In genomic region chr20:34621036-34621343, GRCh38 we compare ENCODE assay signal across 23 cellular contexts. TPM values are rescaled to one million over a fixed set of nuclear protein-coding genes. Genes with fewer than 3 reads are reported as not detected.
DNase-seq lines count a peak whose midpoint lies in the region; ATAC-seq and TF ChIP-seq lines count a peak whose summit lies in the region.
"Had no signal": no experiment of that assay in that cellular context is flagged by ENCODE, and none has a peak within 500 bp of the region (broad histone marks: within the 10 kb centered on the region; RNA-seq: fewer than 3 reads in every experiment).

No MANE protein-coding gene starts in this region.

- intact Hi-C loops in PC-9 (cut with micrococcal nuclease; ENCODE audit: unreplicated experiment), result no loop called here

- no peaks in the 10 kb centered on the region for H4K20me1 ChIP-seq in PC-9 (ENCODE audit: insufficient read depth)

- H3K36me3 ChIP-seq in PC-9 (ENCODE audit: low read depth), result no peaks in the 10 kb centered on the region
- peaks cover 10% of the 10 kb centered on the region for H3K36me3 ChIP-seq in endodermal cell (ENCODE audit: control insufficient read depth, insufficient read depth, low read length)
- H3K36me3 ChIP-seq: cardiac muscle cell had no signal

- CTCF ChIA-PET in activated CD8-positive, alpha-beta memory T cell treated with anti-CD3 and anti-CD28 coated beads, Interleukin-2, amount 10 ng/mL, durations not matched to agents 7 days and 5 days (lab: Charles Lee), result interaction anchor here (0.6 to 1.5 kb wide), 2 partner anchors 308 to 338 kb away, joined by 3 read pairs; no protein-coding TSS in a partner anchor
- CTCF ChIA-PET in PC-9 (lab: Charles Lee), result no interaction called here

- no peak for ATAC-seq in activated CD8-positive, alpha-beta memory T cell treated with anti-CD3 and anti-CD28 coated beads, Interleukin-2, amount 10 ng/mL, durations not matched to agents 7 days and 5 days
- ATAC-seq in effector memory CD8-positive, alpha-beta T cell (replicated peaks), result no peak
- ATAC-seq in stimulated activated memory B cell treated with anti-CD40 and anti-IgM and Interleukin-4, amounts not matched to agents 10 μg/mL and 1 μg/mL and 100 μg/mL, for 72 hours, result no peak
- ATAC-seq: activated CD4-positive, alpha-beta T cell treated with anti-CD3 and anti-CD28 coated beads for 36 hours; K562; naive thymus-derived CD8-positive, alpha-beta T cell had no signal

- H3K4me2 ChIP-seq in PC-9, result no peak overlapping the region

- H3K9me2 ChIP-seq in PC-9 (ENCODE audit: insufficient read depth), result no peaks in the 10 kb centered on the region

- H3K9me3 Mint-ChIP-seq in activated CD8-positive, alpha-beta memory T cell treated with anti-CD3 and anti-CD28 coated beads, Interleukin-2, amount 10 ng/mL, durations not matched to agents 7 days and 5 days (ENCODE audit: low read depth), result no peaks in the 10 kb centered on the region
- no peaks in the 10 kb centered on the region for H3K9me3 Mint-ChIP-seq in effector memory CD8-positive, alpha-beta T cell
- H3K9me3 Mint-ChIP-seq in stimulated activated memory B cell treated with anti-CD40 and anti-IgM and Interleukin-4, amounts not matched to agents 10 μg/mL and 1 μg/mL and 100 μg/mL, for 72 hours, result no peaks in the 10 kb centered on the region
- H3K9me3 Mint-ChIP-seq in endodermal cell (peaks cover 12% of the 10 kb centered on the region), endothelial cell (ENCODE audit: unreplicated experiment) (no peaks in the 10 kb centered on the region)
- H3K9me3 Mint-ChIP-seq: activated naive CD8-positive, alpha-beta T cell treated with anti-CD3 and anti-CD28 coated beads for 36 hours; naive thymus-derived CD8-positive, alpha-beta T cell; T-helper 2 cell treated with Interferon-gamma antibody and Interleukin-4, amounts not matched to agents 5 μg/mL and 100 μg/mL, for 36 hours had no signal

- BruUV-seq in PC-9 (replicated peaks; lab: Mats Ljungman, UMichigan), result no TSS peak

- H3K27ac Mint-ChIP-seq in activated CD8-positive, alpha-beta memory T cell treated with anti-CD3 and anti-CD28 coated beads, Interleukin-2, amount 10 ng/mL, durations not matched to agents 7 days and 5 days, result peak overlapping the region; percentile 70
- peak overlapping the region; percentile 71 to 90 for H3K27ac Mint-ChIP-seq in effector memory CD8-positive, alpha-beta T cell
- H3K27ac Mint-ChIP-seq in stimulated activated memory B cell treated with anti-CD40 and anti-IgM and Interleukin-4, amounts not matched to agents 10 μg/mL and 1 μg/mL and 100 μg/mL, for 72 hours, result peak overlapping the region; percentile 4
- H3K27ac Mint-ChIP-seq in endodermal cell, result no peak overlapping the region
- no peak overlapping the region for H3K27ac Mint-ChIP-seq in endothelial cell (ENCODE audit: unreplicated experiment)
- H3K27ac Mint-ChIP-seq: activated CD4-positive, alpha-beta T cell treated with anti-CD3 and anti-CD28 coated beads for 36 hours; activated naive CD8-positive, alpha-beta T cell treated with anti-CD3 and anti-CD28 coated beads for 36 hours; mesothelial cell of epicardium had no signal

- no peak overlapping the region for H3K9ac ChIP-seq in endodermal cell (ENCODE audit: extremely low read depth, low read length, poor library complexity, severe bottlenecking)

- no peaks in the 10 kb centered on the region for H3K79me2 ChIP-seq in PC-9 (ENCODE audit: low read depth)

- H3K27me3 Mint-ChIP-seq in activated CD8-positive, alpha-beta memory T cell treated with anti-CD3 and anti-CD28 coated beads, Interleukin-2, amount 10 ng/mL, durations not matched to agents 7 days and 5 days, result no peaks in the 10 kb centered on the region
- no peaks in the 10 kb centered on the region for H3K27me3 Mint-ChIP-seq in effector memory CD8-positive, alpha-beta T cell
- H3K27me3 Mint-ChIP-seq in stimulated activated memory B cell treated with anti-CD40 and anti-IgM and Interleukin-4, amounts not matched to agents 10 μg/mL and 1 μg/mL and 100 μg/mL, for 72 hours, result no peaks in the 10 kb centered on the region
- no peaks in the 10 kb centered on the region for H3K27me3 Mint-ChIP-seq in endodermal cell (ENCODE audit: insufficient read depth)
- H3K27me3 Mint-ChIP-seq in endothelial cell (ENCODE audit: unreplicated experiment), result no peaks in the 10 kb centered on the region
- H3K27me3 Mint-ChIP-seq: activated CD4-positive, alpha-beta T cell treated with anti-CD3 and anti-CD28 coated beads for 36 hours; activated naive CD8-positive, alpha-beta T cell treated with anti-CD3 and anti-CD28 coated beads for 36 hours; naive thymus-derived CD8-positive, alpha-beta T cell had no signal

- H3K4me1 ChIP-seq in PC-9 (replicated peaks; ENCODE audit: insufficient read depth) (peaks cover 25% of the 10 kb centered on the region), endodermal cell (ENCODE audit: control insufficient read depth, insufficient read depth, low read length) (no peaks in the 10 kb centered on the region)
- H3K4me1 ChIP-seq: tibial nerve had no signal

- peak overlapping the region; percentile 40; the same call in 1 of the 2 replicates for H3K27ac ChIP-seq in PC-9
- H3K27ac ChIP-seq in endodermal cell (ENCODE audit: low read depth, low read length), result no peak overlapping the region
- H3K27ac ChIP-seq: cardiac muscle cell, left ventricle myocardium inferior, SK-N-MC had no signal

- no peak overlapping the region for H3K4me3 Mint-ChIP-seq in activated CD8-positive, alpha-beta memory T cell treated with anti-CD3 and anti-CD28 coated beads, Interleukin-2, amount 10 ng/mL, durations not matched to agents 7 days and 5 days
- peak overlapping the region; percentile 51 to 80 for H3K4me3 Mint-ChIP-seq in effector memory CD8-positive, alpha-beta T cell
- H3K4me3 Mint-ChIP-seq in stimulated activated memory B cell treated with anti-CD40 and anti-IgM and Interleukin-4, amounts not matched to agents 10 μg/mL and 1 μg/mL and 100 μg/mL, for 72 hours, result no peak overlapping the region
- H3K4me3 Mint-ChIP-seq in endodermal cell (no peak overlapping the region), endothelial cell (ENCODE audit: unreplicated experiment) (no peak overlapping the region)
- H3K4me3 Mint-ChIP-seq: activated CD4-positive, alpha-beta T cell treated with anti-CD3 and anti-CD28 coated beads for 36 hours; activated naive CD8-positive, alpha-beta T cell treated with anti-CD3 and anti-CD28 coated beads for 36 hours; mesothelial cell of epicardium; naive thymus-derived CD8-positive, alpha-beta T cell; T-helper 2 cell treated with Interferon-gamma antibody and Interleukin-4, amounts not matched to agents 5 μg/mL and 100 μg/mL, for 36 hours had no signal

- no peak for DNase-seq in activated CD8-positive, alpha-beta memory T cell treated with anti-CD3 and anti-CD28 coated beads, Interleukin-2, amount 10 ng/mL, durations not matched to agents 7 days and 5 days
- DNase-seq in activated CD8-positive, alpha-beta memory T cell treated with anti-CD3 and anti-CD28 coated beads, Interleukin-2, amount 50 U/mL, for 4 hours, result no peak
- no peak for DNase-seq in PC-9
- no peak for DNase-seq in effector memory CD8-positive, alpha-beta T cell
- DNase-seq in endodermal cell, result no peak
- no peak for DNase-seq in endothelial cell (ENCODE audit: low spot score)
- DNase-seq in medulla oblongata (ENCODE audit: extremely low spot score), result no peak
- DNase-seq: activated CD4-positive, alpha-beta T cell treated with anti-CD3 and anti-CD28 coated beads for 36 hours; activated effector memory CD4-positive, alpha-beta T cell treated with anti-CD3 and anti-CD28 coated beads, Interleukin-2, amount 50 U/mL, for 16 hours; activated naive CD8-positive, alpha-beta T cell treated with anti-CD3 and anti-CD28 coated beads for 36 hours; aorta; GF-D8; left ventricle myocardium inferior; naive thymus-derived CD8-positive, alpha-beta T cell; NCI-H2029 treated with DMSO at 0.1 percent for 48 hours had no signal

- H3K9me3 ChIP-seq in PC-9 (ENCODE audit: insufficient read depth, low read depth), result no peaks in the 10 kb centered on the region
- peaks cover 12% of the 10 kb centered on the region for H3K9me3 ChIP-seq in endodermal cell (ENCODE audit: control insufficient read depth, low read length)
- H3K9me3 ChIP-seq: left ventricle myocardium inferior, tibial nerve had no signal

- POLR2A ChIA-PET in PC-9 (lab: Charles Lee; ENCODE audit: unreplicated experiment), result no interaction called here

- H3K27me3 ChIP-seq in PC-9 (ENCODE audit: insufficient read depth, low read depth) (no peaks in the 10 kb centered on the region), endodermal cell (ENCODE audit: control insufficient read depth, insufficient read depth, low read length, poor library complexity, severe bottlenecking) (no peaks in the 10 kb centered on the region)
- H3K27me3 ChIP-seq: cardiac muscle cell, tibial nerve had no signal

- H2AFZ ChIP-seq in PC-9, result no peak overlapping the region

- H3K4me3 ChIP-seq in PC-9 (no peak overlapping the region), endodermal cell (ENCODE audit: low read length) (no peak overlapping the region)
- H3K4me3 ChIP-seq: cardiac muscle cell, K562, left ventricle myocardium inferior, SK-N-MC, skin epidermis, tibial nerve had no signal

- H3K4me1 Mint-ChIP-seq in activated CD8-positive, alpha-beta memory T cell treated with anti-CD3 and anti-CD28 coated beads, Interleukin-2, amount 10 ng/mL, durations not matched to agents 7 days and 5 days, result peaks cover 37% of the 10 kb centered on the region
- peaks cover 17 to 25% of the 10 kb centered on the region in 2 donors for H3K4me1 Mint-ChIP-seq in effector memory CD8-positive, alpha-beta T cell (ENCODE audit: low read depth in 2 of 2)
- peaks cover 23% of the 10 kb centered on the region for H3K4me1 Mint-ChIP-seq in stimulated activated memory B cell treated with anti-CD40 and anti-IgM and Interleukin-4, amounts not matched to agents 10 μg/mL and 1 μg/mL and 100 μg/mL, for 72 hours
- peaks cover 5% of the 10 kb centered on the region for H3K4me1 Mint-ChIP-seq in endodermal cell
- peaks cover 9% of the 10 kb centered on the region for H3K4me1 Mint-ChIP-seq in endothelial cell (ENCODE audit: unreplicated experiment)

- peaks cover 42% of the 10 kb centered on the region for H3K36me3 Mint-ChIP-seq in activated CD8-positive, alpha-beta memory T cell treated with anti-CD3 and anti-CD28 coated beads, Interleukin-2, amount 10 ng/mL, durations not matched to agents 7 days and 5 days
- peaks cover 19% of the 10 kb centered on the region for H3K36me3 Mint-ChIP-seq in effector memory CD8-positive, alpha-beta T cell (ENCODE audit: insufficient read depth)
- peaks cover 58% of the 10 kb centered on the region for H3K36me3 Mint-ChIP-seq in stimulated activated memory B cell treated with anti-CD40 and anti-IgM and Interleukin-4, amounts not matched to agents 10 μg/mL and 1 μg/mL and 100 μg/mL, for 72 hours
- peaks cover 51% of the 10 kb centered on the region for H3K36me3 Mint-ChIP-seq in endodermal cell (ENCODE audit: low read depth)
- H3K36me3 Mint-ChIP-seq in endothelial cell (ENCODE audit: low read depth, unreplicated experiment), result peaks cover 25% of the 10 kb centered on the region

- TF ChIP-seq CTCF in PC-9 (conservative IDR thresholded peaks at IDR 0.05) (no peak), endodermal cell (conservative IDR thresholded peaks at IDR 0.05) (no peak), endothelial cell (IDR thresholded peaks at IDR 0.05; ENCODE audit: unreplicated experiment) (no peak)

- H3F3A ChIP-seq in PC-9 (ENCODE audit: insufficient read depth, low read depth), result peaks cover 17% of the 10 kb centered on the region

RNA-seq across cellular contexts. Expression of gene PIGU, which starts 55.9 kb away (rescaled TPM):
- total RNA-seq in activated CD8-positive, alpha-beta memory T cell treated with anti-CD3 and anti-CD28 coated beads, Interleukin-2, amount 10 ng/mL, durations not matched to agents 7 days and 5 days, result 10 to 100 TPM; 20.5 to 20.7 TPM
- total RNA-seq in PC-9 (2021) (20.9 and 25.0 TPM in 2 replicates), endodermal cell (10 to 100 TPM; 35.8 to 41.2 TPM), endothelial cell (ENCODE audit: unreplicated experiment) (16.5 TPM)
- 63.0 TPM for polyA plus RNA-seq in endodermal cell (2013, experiment 1 of 2)
- polyA plus RNA-seq in endodermal cell (2013, experiment 2 of 2), result 54.4 TPM

Comparison
In these comparisons a context has a peak if more than half of its experiments do, and no peak if none do; other contexts are left out.
1. H3K27ac Mint-ChIP-seq: peak in activated CD8-positive, alpha-beta memory T cell treated with anti-CD3 and anti-CD28 coated beads, Interleukin-2, amount 10 ng/mL, durations not matched to agents 7 days and 5 days (single experiment), effector memory CD8-positive, alpha-beta T cell (2 of 2) and stimulated activated memory B cell treated with anti-CD40 and anti-IgM and Interleukin-4, amounts not matched to agents 10 μg/mL and 1 μg/mL and 100 μg/mL, for 72 hours (single experiment); none in endodermal cell (single experiment) and endothelial cell (single experiment).
2. H3K4me3 Mint-ChIP-seq: peak in effector memory CD8-positive, alpha-beta T cell (2 of 2); none in activated CD8-positive, alpha-beta memory T cell treated with anti-CD3 and anti-CD28 coated beads, Interleukin-2, amount 10 ng/mL, durations not matched to agents 7 days and 5 days (single experiment), stimulated activated memory B cell treated with anti-CD40 and anti-IgM and Interleukin-4, amounts not matched to agents 10 μg/mL and 1 μg/mL and 100 μg/mL, for 72 hours (single experiment), endodermal cell (single experiment) and endothelial cell (single experiment).